Comparison of ENCODE assay signal across 27 cellular contexts in the genomic region with DNA sequence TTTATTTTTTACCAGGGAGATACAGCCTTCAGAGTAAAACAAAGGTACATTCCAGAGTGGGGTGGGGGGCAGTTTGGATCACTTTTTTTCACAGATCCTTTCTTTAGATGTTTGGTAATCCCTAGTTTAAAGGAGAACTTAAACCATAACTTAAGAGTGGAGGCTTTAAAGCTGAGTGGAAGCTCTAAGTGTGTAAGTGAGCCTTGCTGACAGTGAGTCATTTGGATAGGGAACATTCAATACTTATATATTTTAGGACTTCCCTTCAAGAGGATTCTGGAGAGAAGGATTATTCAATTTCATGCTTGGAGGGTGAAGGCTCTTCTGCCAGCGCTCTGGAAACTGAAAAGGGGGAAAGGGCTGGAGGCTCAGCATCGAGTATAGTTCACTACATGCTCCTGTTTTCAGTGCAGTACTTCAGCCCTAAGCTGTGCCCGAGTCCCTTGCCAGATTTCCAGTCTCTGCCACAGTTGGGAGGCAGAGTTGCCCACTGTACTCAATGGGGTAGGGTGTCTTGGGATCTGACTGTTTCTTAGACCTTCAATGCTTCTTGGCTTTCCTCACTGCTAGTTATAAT. TPM values are rescaled to one million over a fixed set of nuclear protein-coding genes. Genes with fewer than 3 reads are reported as not detected.
DNase-seq lines count a peak whose midpoint lies in the region; ATAC-seq, FAIRE-seq and TF ChIP-seq lines count a peak whose summit lies in the region.
"Had no signal": no experiment of that assay in that cellular context is flagged by ENCODE, and none has a peak within 500 bp of the region (broad histone marks: within the 10 kb centered on the region; RNA-seq: fewer than 3 reads in every experiment).

No MANE protein-coding gene starts in this region.

- H3K4me3 ChIP-seq in OCI-LY7 (ENCODE audit: low read depth, low read length, poor library complexity, severe bottlenecking) (no peak overlapping the region), foreskin fibroblast (ENCODE audit: low read depth in 1 of 2, low read length in 2 of 2) (no peak overlapping the region)
- H3K4me3 ChIP-seq: BLaER1, GM12878, GM23338, PC-9 had no signal

- TF ChIP-seq CTCF in OCI-LY7 (conservative IDR thresholded peaks at IDR 0.05; ENCODE audit: low read length) (no peak), foreskin fibroblast (IDR thresholded peaks at IDR 0.05; ENCODE audit: low read depth, low read length) (no peak)

- H3K4me1 Mint-ChIP-seq in activated T-helper 1 cell treated with anti-CD3 and anti-CD28 coated beads, Interleukin-12 subunit alpha, Interleukin-12 subunit beta, Interleukin-2, Interleukin-4 antibody, amounts not matched to agents 30 ng/mL and 10 ng/mL and 1 ng/mL, durations not matched to agents 14 hours and 24 hours and 36 hours (ENCODE audit: low read depth) = peaks cover 11% of the 10 kb centered on the region

- no peaks in the 10 kb centered on the region for H3K4me1 ChIP-seq in OCI-LY7 (ENCODE audit: insufficient read depth, low read length, poor library complexity, severe bottlenecking)
- H3K4me1 ChIP-seq: BLaER1 had no signal

- TSS peak; percentile 10 for BruUV-seq in OCI-LY7 (replicated peaks; lab: Mats Ljungman, UMichigan)

- no peaks in the 10 kb centered on the region for H3K9me3 Mint-ChIP-seq in activated T-helper 1 cell treated with anti-CD3 and anti-CD28 coated beads, Interleukin-12 subunit alpha, Interleukin-12 subunit beta, Interleukin-2, Interleukin-4 antibody, amounts not matched to agents 30 ng/mL and 10 ng/mL and 1 ng/mL, durations not matched to agents 14 hours and 24 hours and 36 hours
- H3K9me3 Mint-ChIP-seq: CD4-positive, alpha-beta T cell; GM23338; IgD-negative memory B cell had no signal

- no peak overlapping the region for H2AFZ ChIP-seq in OCI-LY7 (ENCODE audit: low read length)
- H2AFZ ChIP-seq: GM23338, PC-9 had no signal

- no peaks in the 10 kb centered on the region for H3K27me3 Mint-ChIP-seq in activated T-helper 1 cell treated with anti-CD3 and anti-CD28 coated beads, Interleukin-12 subunit alpha, Interleukin-12 subunit beta, Interleukin-2, Interleukin-4 antibody, amounts not matched to agents 30 ng/mL and 10 ng/mL and 1 ng/mL, durations not matched to agents 14 hours and 24 hours and 36 hours (ENCODE audit: insufficient read depth)
- H3K27me3 Mint-ChIP-seq: CD4-positive, alpha-beta T cell had no signal

- peak overlapping the region; percentile 52 for H3K27ac Mint-ChIP-seq in activated T-helper 1 cell treated with anti-CD3 and anti-CD28 coated beads, Interleukin-12 subunit alpha, Interleukin-12 subunit beta, Interleukin-2, Interleukin-4 antibody, amounts not matched to agents 30 ng/mL and 10 ng/mL and 1 ng/mL, durations not matched to agents 14 hours and 24 hours and 36 hours
- H3K27ac Mint-ChIP-seq: CD4-positive, alpha-beta T cell; GM23338; IgD-negative memory B cell had no signal

- peaks cover 19% of the 10 kb centered on the region for H3K36me3 ChIP-seq in OCI-LY7 (ENCODE audit: insufficient read depth, low read length)

- no peak for FAIRE-seq in GM12891 (lab: Jason Lieb, UNC)
- FAIRE-seq: GM12878 had no signal

- no peaks in the 10 kb centered on the region for H4K20me1 ChIP-seq in OCI-LY7 (ENCODE audit: insufficient read depth, low read length)
- H4K20me1 ChIP-seq: BLaER1 had no signal

- CTCF ChIA-PET in OCI-LY7 (lab: Charles Lee; ENCODE audit: unreplicated experiment) = no interaction called here

- no peak for ATAC-seq in GM18870 (IDR thresholded peaks at IDR 0.05; ENCODE audit: unreplicated experiment)
- ATAC-seq: GM12878, GM23338, SK-N-SH treated with all-trans-retinoic acid at 6 μM for 48 hours had no signal

- no peak overlapping the region for H3K4me3 Mint-ChIP-seq in activated T-helper 1 cell treated with anti-CD3 and anti-CD28 coated beads, Interleukin-12 subunit alpha, Interleukin-12 subunit beta, Interleukin-2, Interleukin-4 antibody, amounts not matched to agents 30 ng/mL and 10 ng/mL and 1 ng/mL, durations not matched to agents 14 hours and 24 hours and 36 hours
- H3K4me3 Mint-ChIP-seq: CD4-positive, alpha-beta T cell; GM23338; IgD-negative memory B cell had no signal

- peaks cover 30% of the 10 kb centered on the region for H3K36me3 Mint-ChIP-seq in activated T-helper 1 cell treated with anti-CD3 and anti-CD28 coated beads, Interleukin-12 subunit alpha, Interleukin-12 subunit beta, Interleukin-2, Interleukin-4 antibody, amounts not matched to agents 30 ng/mL and 10 ng/mL and 1 ng/mL, durations not matched to agents 14 hours and 24 hours and 36 hours (ENCODE audit: low read depth)

- H3K79me2 ChIP-seq in OCI-LY7 (ENCODE audit: insufficient read depth, low read depth, low read length) = no peaks in the 10 kb centered on the region

- POLR2A ChIA-PET in OCI-LY7 (lab: Charles Lee) = interaction anchor here (0.6 kb wide), 1 partner anchor 383 kb away, joined by 8 read pairs; no protein-coding TSS in a partner anchor

- H3K9me2 ChIP-seq in OCI-LY7 (ENCODE audit: insufficient read depth, low read length) = no peaks in the 10 kb centered on the region

- H3K4me2 ChIP-seq in OCI-LY7 (ENCODE audit: low read length) = no peak overlapping the region
- H3K4me2 ChIP-seq: BLaER1, GM23338, PC-9 had no signal

- H3K9me3 ChIP-seq in OCI-LY7 (ENCODE audit: low read length) = no peaks in the 10 kb centered on the region
- H3K9me3 ChIP-seq: BLaER1 had no signal

- no peak overlapping the region for H3K27ac ChIP-seq in OCI-LY7 (ENCODE audit: low read depth, low read length, poor library complexity, severe bottlenecking)
- H3K27ac ChIP-seq: BLaER1, PC-9, RWPE1 had no signal

- intact Hi-C loops in OCI-LY7 (cut with micrococcal nuclease; ENCODE audit: unreplicated experiment) = no loop called here
- intact Hi-C loops in activated T-helper 1 cell treated with anti-CD3 and anti-CD28 coated beads, Interleukin-12 subunit alpha, Interleukin-12 subunit beta, Interleukin-2, Interleukin-4 antibody, amounts not matched to agents 30 ng/mL and 10 ng/mL and 1 ng/mL, durations not matched to agents 14 hours and 24 hours and 36 hours (cut with micrococcal nuclease) = no loop called here

- TF ChIP-seq POLR2A in GM12891 (IDR thresholded peaks at IDR 0.05; ENCODE audit: low read depth, low read length) = no peak

- DNase-seq in OCI-LY7 (ENCODE audit: low spot score) (no peak), foreskin fibroblast (peak; percentile 28 to 49), mesenteric fat pad (ENCODE audit: low spot score) (no peak), GM12891 (ENCODE audit: insufficient read length, low spot score) (no peak)
- no peak for DNase-seq in activated T-helper 1 cell treated with anti-CD3 and anti-CD28 coated beads, Interleukin-12 subunit alpha, Interleukin-12 subunit beta, Interleukin-2, Interleukin-4 antibody, amounts not matched to agents 30 ng/mL and 10 ng/mL and 1 ng/mL, durations not matched to agents 14 hours and 24 hours and 36 hours (ENCODE audit: low spot score)
- no peak for DNase-seq in activated CD4-positive, alpha-beta T cell treated with anti-CD3 and anti-CD28 coated beads for 4 hours
- DNase-seq: CD4-positive, alpha-beta T cell; COR-L47; DMS 273 treated with DMSO at 0.1 percent for 48 hours; DMS79 treated with DMSO at 0.1 percent for 48 hours; HCEC 1CT; MV-4-11; NCI-H1105 treated with DMSO at 0.1 percent for 48 hours; NCI-H1694; NCI-H2081; NCI-H2171; NCI-H524 treated with DMSO at 0.1 percent for 48 hours; PC-9; SHP77 treated with DMSO at 0.1 percent for 48 hours had no signal

TF ChIP-seq in GM12891, 5 proteins besides CTCF, POLR2A, EP300 and RAD21:
- TF ChIP-seq POLR2AphosphoS5 (IDR thresholded peaks at IDR 0.05; ENCODE audit: low read depth, low read length) (no peak), PAX5 (IDR thresholded peaks at IDR 0.05; ENCODE audit: insufficient read depth, low read length, severe bottlenecking) (no peak), SPI1 (IDR thresholded peaks at IDR 0.05; ENCODE audit: low read depth, low read length) (no peak), TAF1 (IDR thresholded peaks at IDR 0.05; ENCODE audit: low read depth, low read length) (no peak), POU2F2 (IDR thresholded peaks at IDR 0.05; ENCODE audit: low read depth, low read length) (no peak)

RNA-seq across cellular contexts. Expression of a gene that starts 8.4 kb away (rescaled TPM):
- total RNA-seq in OCI-LY7 (2014; rRNA removed; shearing (Covaris generic)) = 22.8 and 23.6 TPM in 2 replicates
- total RNA-seq in OCI-LY7 (2022) (41.5 and 45.9 TPM in 2 replicates), mesenteric fat pad (61.7 TPM)
- total RNA-seq in activated T-helper 1 cell treated with anti-CD3 and anti-CD28 coated beads, Interleukin-12 subunit alpha, Interleukin-12 subunit beta, Interleukin-2, Interleukin-4 antibody, amounts not matched to agents 30 ng/mL and 10 ng/mL and 1 ng/mL, durations not matched to agents 14 hours and 24 hours and 36 hours = 85.0 and 85.1 TPM in 2 replicates
- 49.9 TPM for polyA plus RNA-seq in GM12891 (2012; ENCODE audit: low read depth, missing spikeins)

RNA-seq across cellular contexts. Expression of a gene that starts 11.0 kb away (rescaled TPM):
- total RNA-seq in OCI-LY7 (2014; rRNA removed; shearing (Covaris generic)) = 0.13 and 0.23 TPM in 2 replicates
- total RNA-seq in OCI-LY7 (2022) = 0.18 TPM in 1 of 2 replicates, not detected in the other
- total RNA-seq in activated T-helper 1 cell treated with anti-CD3 and anti-CD28 coated beads, Interleukin-12 subunit alpha, Interleukin-12 subunit beta, Interleukin-2, Interleukin-4 antibody, amounts not matched to agents 30 ng/mL and 10 ng/mL and 1 ng/mL, durations not matched to agents 14 hours and 24 hours and 36 hours = 0.78 and 1.1 TPM in 2 replicates
- total RNA-seq in mesenteric fat pad = 0.10 TPM
- polyA plus RNA-seq in GM12891 (2012; ENCODE audit: low read depth, missing spikeins) = 2.0 TPM
- total RNA-seq: M059J had no signal
- polyA plus RNA-seq: GM23338, IgD-negative memory B cell had no signal

RNA-seq across cellular contexts. Expression of a gene that starts 32.1 kb away (rescaled TPM):
- not detected in 2 replicates for total RNA-seq in OCI-LY7 (2014; rRNA removed; shearing (Covaris generic))
- total RNA-seq in OCI-LY7 (2022) = not detected in 2 replicates
- total RNA-seq in activated T-helper 1 cell treated with anti-CD3 and anti-CD28 coated beads, Interleukin-12 subunit alpha, Interleukin-12 subunit beta, Interleukin-2, Interleukin-4 antibody, amounts not matched to agents 30 ng/mL and 10 ng/mL and 1 ng/mL, durations not matched to agents 14 hours and 24 hours and 36 hours = 0.21 and 0.24 TPM in 2 replicates
- not detected for total RNA-seq in mesenteric fat pad
- polyA plus RNA-seq in GM12891 (2012; ENCODE audit: low read depth, missing spikeins) = not detected
- total RNA-seq: GM12878, GM23338, M059J, PC-9 had no signal
- polyA plus RNA-seq: GM12878, GM23338 had no signal

RNA-seq across cellular contexts. Expression of a gene that starts 38.6 kb away (rescaled TPM):
- total RNA-seq in OCI-LY7 (2014; rRNA removed; shearing (Covaris generic)) = not detected in 2 replicates
- not detected in 2 replicates for total RNA-seq in OCI-LY7 (2022)
- 0.13 and 0.37 TPM in 2 replicates for total RNA-seq in activated T-helper 1 cell treated with anti-CD3 and anti-CD28 coated beads, Interleukin-12 subunit alpha, Interleukin-12 subunit beta, Interleukin-2, Interleukin-4 antibody, amounts not matched to agents 30 ng/mL and 10 ng/mL and 1 ng/mL, durations not matched to agents 14 hours and 24 hours and 36 hours
- total RNA-seq in mesenteric fat pad = 0.48 TPM
- polyA plus RNA-seq in GM12891 (2012; ENCODE audit: low read depth, missing spikeins) = 0.30 TPM
- total RNA-seq: GM23338, PC-9 had no signal
- polyA plus RNA-seq: GM23338, IgD-negative memory B cell had no signal

RNA-seq across cellular contexts. Expression of a gene that starts 50.4 kb away (rescaled TPM):
- total RNA-seq in OCI-LY7 (2014; rRNA removed; shearing (Covaris generic)) = 41.8 and 43.2 TPM in 2 replicates
- 122 and 129 TPM in 2 replicates for total RNA-seq in OCI-LY7 (2022)
- total RNA-seq in activated T-helper 1 cell treated with anti-CD3 and anti-CD28 coated beads, Interleukin-12 subunit alpha, Interleukin-12 subunit beta, Interleukin-2, Interleukin-4 antibody, amounts not matched to agents 30 ng/mL and 10 ng/mL and 1 ng/mL, durations not matched to agents 14 hours and 24 hours and 36 hours = 107 and 109 TPM in 2 replicates
- total RNA-seq in mesenteric fat pad = 79.7 TPM
- 17.2 TPM for polyA plus RNA-seq in GM12891 (2012; ENCODE audit: low read depth, missing spikeins)

Comparison
In these comparisons a context has a peak if more than half of its experiments do, and no peak if none do; other contexts are left out.
1. DNase-seq: peak in foreskin fibroblast (2 of 2); none in OCI-LY7 (single experiment), activated T-helper 1 cell treated with anti-CD3 and anti-CD28 coated beads, Interleukin-12 subunit alpha, Interleukin-12 subunit beta, Interleukin-2, Interleukin-4 antibody, amounts not matched to agents 30 ng/mL and 10 ng/mL and 1 ng/mL, durations not matched to agents 14 hours and 24 hours and 36 hours (single experiment), activated CD4-positive, alpha-beta T cell treated with anti-CD3 and anti-CD28 coated beads for 4 hours (0 of 2), mesenteric fat pad (single experiment) and GM12891 (single experiment).